ENCODE assay signal across 14 cellular contexts in the genomic region with DNA sequence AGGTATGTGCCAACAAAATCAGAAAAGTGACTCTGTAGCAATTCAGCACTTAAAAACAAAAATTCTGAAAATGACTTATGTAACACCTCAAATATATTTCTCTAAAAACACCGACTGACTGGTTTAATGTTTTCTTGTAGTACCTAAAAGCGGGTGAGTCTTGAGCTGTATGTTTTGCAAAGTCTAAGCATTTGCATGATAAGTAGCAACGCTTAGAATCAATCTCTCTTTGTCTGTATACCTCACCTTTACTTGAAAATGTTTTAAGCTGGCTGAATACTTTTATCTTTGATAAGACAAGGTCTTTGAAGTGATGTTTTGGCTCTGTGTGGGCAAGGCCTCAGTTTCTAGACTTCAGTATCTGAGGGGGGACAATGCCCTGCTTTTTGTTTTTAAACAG. TPM values are rescaled to one million over a fixed set of nuclear protein-coding genes. Genes with fewer than 3 reads are reported as not detected.
A peak's percentile ranks its signal among the peaks of the same experiment; 100 is the strongest.
DNase-seq lines count a peak whose midpoint lies in the region; ATAC-seq and TF ChIP-seq lines count a peak whose summit lies in the region.
"Had no signal": no experiment of that assay in that cellular context is flagged by ENCODE, and none has a peak within 500 bp of the region (broad histone marks: within the 10 kb centered on the region; RNA-seq: fewer than 3 reads in every experiment).

No MANE protein-coding gene starts in this region.

- intact Hi-C loops in CD4-positive, alpha-beta T cell (cut with DNase I, micrococcal nuclease), result loop anchor here (1.0 to 10.0 kb wide), 4 partner anchors 7 to 46 kb away; no protein-coding TSS in a partner anchor
- intact Hi-C loops in naive thymus-derived CD4-positive, alpha-beta T cell (cut with micrococcal nuclease), result loop anchor here (1.0 to 10.0 kb wide), 5 partner anchors 8 to 1354 kb away; a partner anchor contains a TSS

- peaks cover 44 to 61% of the 10 kb centered on the region in 2 donors for H3K4me1 ChIP-seq in naive thymus-derived CD4-positive, alpha-beta T cell (ENCODE audit: control insufficient read depth in 2 of 2, insufficient read depth in 2 of 2, low read length in 2 of 2)

- no peak for DNase-seq in CD4-positive, alpha-beta T cell
- DNase-seq in activated naive CD8-positive, alpha-beta T cell treated with anti-CD3 and anti-CD28 coated beads, Interleukin-2, amount 10 ng/mL, durations not matched to agents 7 days and 5 days, result no peak
- peak in 3 of 9 donors; percentile 26 to 58 (median 43) for DNase-seq in naive thymus-derived CD4-positive, alpha-beta T cell
- DNase-seq in NCI-H345 treated with DMSO at 0.1 percent for 48 hours (lab: John Stamatoyannopoulos, UW; ENCODE audit: unreplicated experiment), result no peak
- no peak for DNase-seq in NCI-H128 (lab: John Stamatoyannopoulos, UW; ENCODE audit: unreplicated experiment)
- DNase-seq: foreskin melanocyte; KG1; NCI-H146; NCI-H524 treated with DMSO at 0.1 percent for 48 hours; psoas muscle; stimulated activated CD8-positive, alpha-beta memory T cell treated with anti-CD3 and anti-CD28 coated beads, Interleukin-4, amount 100 ng/mL, for 48 hours had no signal

- CTCF ChIA-PET in CD4-positive, alpha-beta T cell (lab: Charles Lee), result interaction anchor here (0.9 to 2.1 kb wide), 9 partner anchors 9 to 104 kb away, joined by 3 to 11 read pairs (median 5); no protein-coding TSS in a partner anchor
- CTCF ChIA-PET in naive thymus-derived CD4-positive, alpha-beta T cell (lab: Charles Lee), result interaction anchor here (0.6 to 3.0 kb wide), 9 partner anchors 8 to 215 kb away, joined by 3 to 11 read pairs (median 7); a partner anchor contains a TSS

- H3K9me3 ChIP-seq in CD4-positive, alpha-beta T cell (ENCODE audit: control insufficient read depth, low read length), result no peaks in the 10 kb centered on the region
- H3K9me3 ChIP-seq in naive thymus-derived CD4-positive, alpha-beta T cell (ENCODE audit: control insufficient read depth in 2 of 3, low read length in 3 of 3), result no peaks in the 10 kb centered on the region
- H3K9me3 ChIP-seq: psoas muscle had no signal

- H3K36me3 ChIP-seq in naive thymus-derived CD4-positive, alpha-beta T cell (ENCODE audit: control insufficient read depth in 2 of 3, insufficient read depth in 3 of 3, low read length in 3 of 3), result peaks cover 5 to 47% (median 30%) of the 10 kb centered on the region in 3 experiments

- H3K27ac Mint-ChIP-seq in CD4-positive, alpha-beta T cell, result peak overlapping the region; percentile 95
- H3K27ac Mint-ChIP-seq in activated naive CD8-positive, alpha-beta T cell treated with anti-CD3 and anti-CD28 coated beads, Interleukin-2, amount 10 ng/mL, durations not matched to agents 7 days and 5 days, result peak overlapping the region; percentile 88
- H3K27ac Mint-ChIP-seq in naive thymus-derived CD4-positive, alpha-beta T cell, result peak overlapping the region; percentile 88 to 97 (median 94)

- H3K4me3 Mint-ChIP-seq in CD4-positive, alpha-beta T cell, result peak overlapping the region; percentile 95
- peak overlapping the region; percentile 90 for H3K4me3 Mint-ChIP-seq in activated naive CD8-positive, alpha-beta T cell treated with anti-CD3 and anti-CD28 coated beads, Interleukin-2, amount 10 ng/mL, durations not matched to agents 7 days and 5 days
- peak overlapping the region; percentile 86 to 99 (median 92) for H3K4me3 Mint-ChIP-seq in naive thymus-derived CD4-positive, alpha-beta T cell

- peak; percentile 9 for ATAC-seq in CD4-positive, alpha-beta T cell (ENCODE audit: poor library complexity)
- no peak for ATAC-seq in activated naive CD8-positive, alpha-beta T cell treated with anti-CD3 and anti-CD28 coated beads, Interleukin-2, amount 10 ng/mL, durations not matched to agents 7 days and 5 days (ENCODE audit: low read depth)
- ATAC-seq in naive thymus-derived CD4-positive, alpha-beta T cell, result peak; percentile 40
- ATAC-seq in HG03196 (IDR thresholded peaks at IDR 0.05; ENCODE audit: unreplicated experiment) (no peak), HG03521 (IDR thresholded peaks at IDR 0.05; ENCODE audit: unreplicated experiment) (no peak)
- ATAC-seq: psoas muscle had no signal

- no peaks in the 10 kb centered on the region for H3K27me3 Mint-ChIP-seq in CD4-positive, alpha-beta T cell
- no peaks in the 10 kb centered on the region for H3K27me3 Mint-ChIP-seq in activated naive CD8-positive, alpha-beta T cell treated with anti-CD3 and anti-CD28 coated beads, Interleukin-2, amount 10 ng/mL, durations not matched to agents 7 days and 5 days
- no peaks in the 10 kb centered on the region for H3K27me3 Mint-ChIP-seq in naive thymus-derived CD4-positive, alpha-beta T cell

- H3K27ac ChIP-seq in CD4-positive, alpha-beta T cell (ENCODE audit: low read depth, low read length), result peak overlapping the region; percentile 70
- peak overlapping the region; percentile 92 for H3K27ac ChIP-seq in naive thymus-derived CD4-positive, alpha-beta T cell (ENCODE audit: low read depth, low read length)
- H3K27ac ChIP-seq: psoas muscle had no signal

- H3K27me3 ChIP-seq in CD4-positive, alpha-beta T cell (ENCODE audit: control insufficient read depth, insufficient read depth, low read length), result no peaks in the 10 kb centered on the region
- no peaks in the 10 kb centered on the region for H3K27me3 ChIP-seq in naive thymus-derived CD4-positive, alpha-beta T cell (ENCODE audit: control insufficient read depth in 2 of 2, insufficient read depth in 2 of 2, low read length in 2 of 2)

- peaks cover 84% of the 10 kb centered on the region for H3K4me1 Mint-ChIP-seq in CD4-positive, alpha-beta T cell (ENCODE audit: low read depth)
- peaks cover 80% of the 10 kb centered on the region for H3K4me1 Mint-ChIP-seq in activated naive CD8-positive, alpha-beta T cell treated with anti-CD3 and anti-CD28 coated beads, Interleukin-2, amount 10 ng/mL, durations not matched to agents 7 days and 5 days
- peaks cover 59 to 97% (median 73%) of the 10 kb centered on the region in 7 donors for H3K4me1 Mint-ChIP-seq in naive thymus-derived CD4-positive, alpha-beta T cell

- H3K4me3 ChIP-seq in GM12875 (ENCODE audit: low read depth, low read length), result peak overlapping the region; percentile 28
- peak overlapping the region; percentile 99 for H3K4me3 ChIP-seq in naive thymus-derived CD4-positive, alpha-beta T cell (ENCODE audit: low read length)

- POLR2A ChIA-PET in CD4-positive, alpha-beta T cell (lab: Charles Lee), result interaction anchor here (0.8 to 3.8 kb wide), 12 partner anchors 43 to 323 kb away, joined by 3 to 20 read pairs (median 4); a partner anchor contains a TSS
- POLR2A ChIA-PET in activated naive CD8-positive, alpha-beta T cell treated with anti-CD3 and anti-CD28 coated beads, Interleukin-2, amount 10 ng/mL, durations not matched to agents 7 days and 5 days (lab: Charles Lee), result interaction anchor here (0.6 to 4.4 kb wide), 8 partner anchors 11 to 97 kb away, joined by 3 to 15 read pairs (median 4); no protein-coding TSS in a partner anchor
- POLR2A ChIA-PET in naive thymus-derived CD4-positive, alpha-beta T cell (lab: Charles Lee), result interaction anchor here (0.6 to 2.7 kb wide), 17 partner anchors 30 to 98 kb away, joined by 3 to 10 read pairs (median 3); no protein-coding TSS in a partner anchor

- no peaks in the 10 kb centered on the region for H3K9me3 Mint-ChIP-seq in CD4-positive, alpha-beta T cell
- no peaks in the 10 kb centered on the region for H3K9me3 Mint-ChIP-seq in activated naive CD8-positive, alpha-beta T cell treated with anti-CD3 and anti-CD28 coated beads, Interleukin-2, amount 10 ng/mL, durations not matched to agents 7 days and 5 days
- peaks cover 0 to 4% (median 0%) of the 10 kb centered on the region in 11 donors for H3K9me3 Mint-ChIP-seq in naive thymus-derived CD4-positive, alpha-beta T cell

- H3K36me3 Mint-ChIP-seq in CD4-positive, alpha-beta T cell (ENCODE audit: low read depth), result peaks cover 99% of the 10 kb centered on the region
- peaks cover 73% of the 10 kb centered on the region for H3K36me3 Mint-ChIP-seq in activated naive CD8-positive, alpha-beta T cell treated with anti-CD3 and anti-CD28 coated beads, Interleukin-2, amount 10 ng/mL, durations not matched to agents 7 days and 5 days
- H3K36me3 Mint-ChIP-seq in naive thymus-derived CD4-positive, alpha-beta T cell, result peaks cover 29 to 83% (median 71%) of the 10 kb centered on the region in 5 donors

- no peak for TF ChIP-seq CTCF in CD4-positive, alpha-beta T cell (IDR thresholded peaks at IDR 0.05)
- TF ChIP-seq CTCF in GM12875 (IDR thresholded peaks at IDR 0.05; ENCODE audit: borderline replicate concordance, insufficient read depth, low read depth, low read length), result no peak

RNA-seq across cellular contexts. Expression of a gene that starts 8.3 kb away (rescaled TPM):
- total RNA-seq in CD4-positive, alpha-beta T cell, result 100 to 1,000 TPM; 565 to 583 TPM
- 10 to 100 TPM; 75.3 to 76.9 TPM for total RNA-seq in activated naive CD8-positive, alpha-beta T cell treated with anti-CD3 and anti-CD28 coated beads, Interleukin-2, amount 10 ng/mL, durations not matched to agents 7 days and 5 days
- total RNA-seq in naive thymus-derived CD4-positive, alpha-beta T cell, result 100 to 1,000 TPM in 4 of 5 experiments, 10 to 100 TPM in 1; 51.7 to 429 (median 199) TPM
- 10 to 100 TPM; 81.0 to 86.8 TPM for polyA plus RNA-seq in naive thymus-derived CD4-positive, alpha-beta T cell

Comparison
In these comparisons a context has a peak if more than half of its experiments do, and no peak if none do; other contexts are left out.
1. ATAC-seq: peak in CD4-positive, alpha-beta T cell (single experiment) and naive thymus-derived CD4-positive, alpha-beta T cell (single experiment); none in activated naive CD8-positive, alpha-beta T cell treated with anti-CD3 and anti-CD28 coated beads, Interleukin-2, amount 10 ng/mL, durations not matched to agents 7 days and 5 days (single experiment), HG03196 (single experiment) and HG03521 (single experiment).
2. Peak in every context shown above with its lines, with median percentiles within 50 percentile points of each other: H3K27ac Mint-ChIP-seq and H3K4me3 Mint-ChIP-seq.